Comparison of ENCODE assay signal across 2 cellular contexts in genomic region chr2:98912221-98912851, GRCh38.
A peak's percentile ranks its signal among the peaks of the same experiment; 100 is the strongest.
TF ChIP-seq lines count a peak whose summit lies in the region.

No MANE protein-coding gene starts in this region.

TF ChIP-seq in GM12878, 131 proteins besides CTCF, POLR2A, EP300 and RAD21:
- TF ChIP-seq IKZF2 (IDR thresholded peaks at IDR 0.05) = no peak
- TF ChIP-seq EED (IDR thresholded peaks at IDR 0.05; ENCODE audit: low read depth) = no peak
- TF ChIP-seq RAD51 (IDR thresholded peaks at IDR 0.05) = no peak
- TF ChIP-seq ELK1 (IDR thresholded peaks at IDR 0.05; ENCODE audit: low read depth, low read length) = no peak
- TF ChIP-seq SMARCA5 (IDR thresholded peaks at IDR 0.05) = no peak
- TF ChIP-seq NRF1 (conservative IDR thresholded peaks at IDR 0.05; ENCODE audit: low read depth, low read length) = no peak
- no peak for TF ChIP-seq SIN3A (IDR thresholded peaks at IDR 0.05; ENCODE audit: low read depth, low read length)
- TF ChIP-seq ZBTB40 (IDR thresholded peaks at IDR 0.05; ENCODE audit: borderline replicate concordance) = no peak
- TF ChIP-seq CHD1 (IDR thresholded peaks at IDR 0.05; ENCODE audit: low read depth, low read length) = no peak
- TF ChIP-seq BACH1 (IDR thresholded peaks at IDR 0.05; ENCODE audit: borderline replicate concordance) = no peak
- TF ChIP-seq BMI1 (IDR thresholded peaks at IDR 0.05; ENCODE audit: borderline replicate concordance) = no peak

TF ChIP-seq in HepG2, 621 proteins besides CTCF, POLR2A, EP300 and RAD21:
- TF ChIP-seq ELF1 (CRISPR knock-in tag; IDR thresholded peaks at IDR 0.05) = no peak
- TF ChIP-seq SALL1 (CRISPR knock-in tag; IDR thresholded peaks at IDR 0.05) = peak; percentile 43; the same call in 1 of the 2 replicates
- TF ChIP-seq ZFY (CRISPR knock-in tag; IDR thresholded peaks at IDR 0.05) = 0 out of 2 replicates have a peak, but pooled peaks have one; percentile 28
- peak; percentile 45; the same call in 1 of the 2 replicates for TF ChIP-seq BORCS8-MEF2B (CRISPR knock-in tag; IDR thresholded peaks at IDR 0.05)
- TF ChIP-seq, protein P1, sequence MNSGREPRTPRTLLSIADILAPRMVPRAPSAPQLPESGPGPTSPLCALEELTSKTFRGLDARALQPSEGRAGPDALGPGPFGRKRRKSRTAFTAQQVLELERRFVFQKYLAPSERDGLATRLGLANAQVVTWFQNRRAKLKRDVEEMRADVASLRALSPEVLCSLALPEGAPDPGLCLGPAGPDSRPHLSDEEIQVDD (CRISPR knock-in tag; IDR thresholded peaks at IDR 0.05; ENCODE audit: borderline replicate concordance) = no peak
- no peak for TF ChIP-seq MZF1 (CRISPR knock-in tag; IDR thresholded peaks at IDR 0.05; ENCODE audit: borderline replicate concordance)
- peak; percentile 44 for TF ChIP-seq AGO1 (IDR thresholded peaks at IDR 0.05; ENCODE audit: low read depth, low read length, poor library complexity, severe bottlenecking)
- TF ChIP-seq NRL (CRISPR knock-in tag; IDR thresholded peaks at IDR 0.05; ENCODE audit: borderline replicate concordance) = peak; percentile 60; the same call in 1 of the 2 replicates
- TF ChIP-seq ZNF280B (CRISPR knock-in tag; IDR thresholded peaks at IDR 0.05; ENCODE audit: borderline replicate concordance) = 0 out of 2 replicates have a peak, but pooled peaks have one; percentile 38
- no peak for TF ChIP-seq MTF1 (CRISPR knock-in tag; IDR thresholded peaks at IDR 0.05)
- TF ChIP-seq ZNF329 (CRISPR knock-in tag; IDR thresholded peaks at IDR 0.05; ENCODE audit: low read depth) = 0 out of 2 replicates have a peak, but pooled peaks have one; percentile 33
- peak; percentile 17; the same call in 1 of the 2 replicates for TF ChIP-seq HNF4A (CRISPR knock-in tag; IDR thresholded peaks at IDR 0.05)
TF ChIP-seq in HepG2: peak in this region for 8.
